ENCODE assay signal across 21 cellular contexts in the genomic region with DNA sequence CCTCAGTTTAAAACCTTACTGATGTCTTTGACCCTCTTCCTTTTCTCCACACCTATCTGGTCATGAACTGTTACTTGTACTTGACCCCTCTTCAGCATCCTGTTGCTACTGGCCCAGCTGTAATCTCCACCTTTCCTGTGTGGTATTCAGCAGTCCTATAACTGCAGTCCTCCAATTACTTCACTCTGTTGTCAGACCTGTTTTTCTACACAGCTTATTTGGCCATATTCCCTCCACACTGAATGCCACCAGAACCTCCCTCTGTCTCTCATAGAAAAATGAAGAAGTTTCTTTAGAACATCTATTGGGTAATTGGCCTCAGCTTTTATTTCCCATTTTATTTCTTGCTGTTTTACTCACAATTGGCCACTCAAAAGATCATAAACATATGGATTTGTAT.
DNase-seq lines count a peak whose midpoint lies in the region; ATAC-seq and TF ChIP-seq lines count a peak whose summit lies in the region.
"Had no signal": no experiment of that assay in that cellular context is flagged by ENCODE, and none has a peak within 500 bp of the region (broad histone marks: within the 10 kb centered on the region; RNA-seq: fewer than 3 reads in every experiment).

No MANE protein-coding gene starts in this region.

- no peaks in the 10 kb centered on the region for H3K9me2 ChIP-seq in GM23338 (ENCODE audit: insufficient read depth)

- H3K27ac Mint-ChIP-seq in GM23338, result no peak overlapping the region
- H3K27ac Mint-ChIP-seq: CD8-positive, alpha-beta memory T cell had no signal

- ATAC-seq in GM23338 (no peak), HG03342 (IDR thresholded peaks at IDR 0.05; ENCODE audit: unreplicated experiment) (no peak)
- ATAC-seq: HepG2, K562 had no signal

- DNase-seq in NCI-H2196 (lab: John Stamatoyannopoulos, UW; ENCODE audit: unreplicated experiment) (peak; percentile 15), NCI-H2196 treated with DMSO at 0.1 percent for 48 hours (lab: John Stamatoyannopoulos, UW; ENCODE audit: unreplicated experiment) (no peak), GM23338 (ENCODE audit: low spot score) (no peak), NCI-H510A treated with DMSO at 0.1 percent for 48 hours (lab: John Stamatoyannopoulos, UW) (peak; percentile 77), iPS-NIHi11 (ENCODE audit: low spot score) (peak; percentile 14), GM13977 (ENCODE audit: low spot score) (no peak), SK-N-DZ (ENCODE audit: low spot score) (no peak)
- DNase-seq: Calu3; CD8-positive, alpha-beta memory T cell; DMS153; GF-D8; H7; NCI-H1105 treated with DMSO at 0.1 percent for 48 hours; NCI-H2081 treated with DMSO at 0.1 percent for 48 hours; NCI-H226; NCI-H524 treated with DMSO at 0.1 percent for 48 hours; Peyer's patch had no signal

- H2AFZ ChIP-seq in GM23338, result no peak overlapping the region

- H3K27me3 ChIP-seq in GM23338 (ENCODE audit: insufficient read depth), result no peaks in the 10 kb centered on the region
- H3K27me3 ChIP-seq: Peyer's patch had no signal

- peaks cover 29% of the 10 kb centered on the region for H3K4me1 Mint-ChIP-seq in GM23338
- H3K4me1 Mint-ChIP-seq: CD8-positive, alpha-beta memory T cell had no signal

- H4K20me1 ChIP-seq in GM23338 (replicated peaks; ENCODE audit: insufficient read depth), result no peaks in the 10 kb centered on the region

- H3K4me3 ChIP-seq in GM23338, result no peak overlapping the region
- H3K4me3 ChIP-seq: K562, Peyer's patch had no signal

- H3K27ac ChIP-seq in GM23338 (ENCODE audit: low read depth), result no peak overlapping the region
- H3K27ac ChIP-seq: C4-2B, Peyer's patch had no signal

- peaks cover 37% of the 10 kb centered on the region for H3K4me1 ChIP-seq in GM23338 (ENCODE audit: insufficient read depth)
- H3K4me1 ChIP-seq: Peyer's patch had no signal

- H3K9me3 Mint-ChIP-seq in GM23338, result no peaks in the 10 kb centered on the region

- no peaks in the 10 kb centered on the region for H3K36me3 Mint-ChIP-seq in GM23338 (ENCODE audit: low read depth)

- TF ChIP-seq CTCF in GM23338 (conservative IDR thresholded peaks at IDR 0.05; ENCODE audit: low read depth in 2 of 2), result no peak
- no peak for TF ChIP-seq CTCF in GM13977 (IDR thresholded peaks at IDR 0.05; ENCODE audit: extremely low read depth, insufficient read depth, missing control alignments)

- no peaks in the 10 kb centered on the region for H3F3A ChIP-seq in GM23338 (replicated peaks; ENCODE audit: low read depth)

- peaks cover 2% of the 10 kb centered on the region for H3K27me3 Mint-ChIP-seq in GM23338 (ENCODE audit: insufficient read depth, low read depth, poor library complexity)
- H3K27me3 Mint-ChIP-seq: CD8-positive, alpha-beta memory T cell had no signal

- in situ Hi-C loops in GM13977 (cut with MboI; ENCODE audit: low pct_unique_long_range_greater_than_20kb, low sequenced_read_pairs, unreplicated experiment), result no loop called here

- H3K4me2 ChIP-seq in GM23338, result peak overlapping the region; percentile 12

- H3K36me3 ChIP-seq in GM23338 (ENCODE audit: insufficient read depth), result no peaks in the 10 kb centered on the region
- H3K36me3 ChIP-seq: Peyer's patch had no signal

- H3K79me2 ChIP-seq in GM23338 (replicated peaks; ENCODE audit: insufficient read depth), result no peaks in the 10 kb centered on the region

- no peak overlapping the region for H3K4me3 Mint-ChIP-seq in GM23338
- H3K4me3 Mint-ChIP-seq: CD8-positive, alpha-beta memory T cell had no signal

TF ChIP-seq in GM23338, 12 proteins besides CTCF, POLR2A, EP300 and RAD21 (continues in another document):
- TF ChIP-seq, protein P1, sequence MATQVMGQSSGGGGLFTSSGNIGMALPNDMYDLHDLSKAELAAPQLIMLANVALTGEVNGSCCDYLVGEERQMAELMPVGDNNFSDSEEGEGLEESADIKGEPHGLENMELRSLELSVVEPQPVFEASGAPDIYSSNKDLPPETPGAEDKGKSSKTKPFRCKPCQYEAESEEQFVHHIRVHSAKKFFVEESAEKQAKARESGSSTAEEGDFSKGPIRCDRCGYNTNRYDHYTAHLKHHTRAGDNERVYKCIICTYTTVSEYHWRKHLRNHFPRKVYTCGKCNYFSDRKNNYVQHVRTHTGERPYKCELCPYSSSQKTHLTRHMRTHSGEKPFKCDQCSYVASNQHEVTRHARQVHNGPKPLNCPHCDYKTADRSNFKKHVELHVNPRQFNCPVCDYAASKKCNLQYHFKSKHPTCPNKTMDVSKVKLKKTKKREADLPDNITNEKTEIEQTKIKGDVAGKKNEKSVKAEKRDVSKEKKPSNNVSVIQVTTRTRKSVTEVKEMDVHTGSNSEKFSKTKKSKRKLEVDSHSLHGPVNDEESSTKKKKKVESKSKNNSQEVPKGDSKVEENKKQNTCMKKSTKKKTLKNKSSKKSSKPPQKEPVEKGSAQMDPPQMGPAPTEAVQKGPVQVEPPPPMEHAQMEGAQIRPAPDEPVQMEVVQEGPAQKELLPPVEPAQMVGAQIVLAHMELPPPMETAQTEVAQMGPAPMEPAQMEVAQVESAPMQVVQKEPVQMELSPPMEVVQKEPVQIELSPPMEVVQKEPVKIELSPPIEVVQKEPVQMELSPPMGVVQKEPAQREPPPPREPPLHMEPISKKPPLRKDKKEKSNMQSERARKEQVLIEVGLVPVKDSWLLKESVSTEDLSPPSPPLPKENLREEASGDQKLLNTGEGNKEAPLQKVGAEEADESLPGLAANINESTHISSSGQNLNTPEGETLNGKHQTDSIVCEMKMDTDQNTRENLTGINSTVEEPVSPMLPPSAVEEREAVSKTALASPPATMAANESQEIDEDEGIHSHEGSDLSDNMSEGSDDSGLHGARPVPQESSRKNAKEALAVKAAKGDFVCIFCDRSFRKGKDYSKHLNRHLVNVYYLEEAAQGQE (IDR thresholded peaks at IDR 0.05; ENCODE audit: unreplicated experiment), result no peak
- TF ChIP-seq ZNF331 (CRISPR knock-in tag; IDR thresholded peaks at IDR 0.05; ENCODE audit: low read depth), result no peak
- TF ChIP-seq, protein P2, sequence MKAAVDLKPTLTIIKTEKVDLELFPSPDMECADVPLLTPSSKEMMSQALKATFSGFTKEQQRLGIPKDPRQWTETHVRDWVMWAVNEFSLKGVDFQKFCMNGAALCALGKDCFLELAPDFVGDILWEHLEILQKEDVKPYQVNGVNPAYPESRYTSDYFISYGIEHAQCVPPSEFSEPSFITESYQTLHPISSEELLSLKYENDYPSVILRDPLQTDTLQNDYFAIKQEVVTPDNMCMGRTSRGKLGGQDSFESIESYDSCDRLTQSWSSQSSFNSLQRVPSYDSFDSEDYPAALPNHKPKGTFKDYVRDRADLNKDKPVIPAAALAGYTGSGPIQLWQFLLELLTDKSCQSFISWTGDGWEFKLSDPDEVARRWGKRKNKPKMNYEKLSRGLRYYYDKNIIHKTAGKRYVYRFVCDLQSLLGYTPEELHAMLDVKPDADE (IDR thresholded peaks at IDR 0.05), result no peak
- no peak for TF ChIP-seq EZH2 (IDR thresholded peaks at IDR 0.05; ENCODE audit: low read depth, unreplicated experiment)
- no peak for TF ChIP-seq JUNB (IDR thresholded peaks at IDR 0.05; ENCODE audit: unreplicated experiment)
- TF ChIP-seq NANOG (IDR thresholded peaks at IDR 0.05; ENCODE audit: borderline replicate concordance), result no peak
- no peak for TF ChIP-seq POLR2AphosphoS5 (IDR thresholded peaks at IDR 0.05; ENCODE audit: low read depth)
- TF ChIP-seq ZNF114 (CRISPR knock-in tag; IDR thresholded peaks at IDR 0.05), result no peak
- TF ChIP-seq STAT1 (IDR thresholded peaks at IDR 0.05; ENCODE audit: unreplicated experiment), result no peak
- TF ChIP-seq EZH2phosphoT487 (IDR thresholded peaks at IDR 0.05; ENCODE audit: unreplicated experiment), result no peak

Comparison
In these comparisons a context has a peak if more than half of its experiments do, and no peak if none do; other contexts are left out.
1. DNase-seq: peak in NCI-H2196 (single experiment), NCI-H510A treated with DMSO at 0.1 percent for 48 hours (single experiment) and iPS-NIHi11 (single experiment); none in NCI-H2196 treated with DMSO at 0.1 percent for 48 hours (single experiment), GM23338 (single experiment), GM13977 (single experiment) and SK-N-DZ (single experiment).